ENCODE assay signal across 8 cellular contexts in the genomic region with DNA sequence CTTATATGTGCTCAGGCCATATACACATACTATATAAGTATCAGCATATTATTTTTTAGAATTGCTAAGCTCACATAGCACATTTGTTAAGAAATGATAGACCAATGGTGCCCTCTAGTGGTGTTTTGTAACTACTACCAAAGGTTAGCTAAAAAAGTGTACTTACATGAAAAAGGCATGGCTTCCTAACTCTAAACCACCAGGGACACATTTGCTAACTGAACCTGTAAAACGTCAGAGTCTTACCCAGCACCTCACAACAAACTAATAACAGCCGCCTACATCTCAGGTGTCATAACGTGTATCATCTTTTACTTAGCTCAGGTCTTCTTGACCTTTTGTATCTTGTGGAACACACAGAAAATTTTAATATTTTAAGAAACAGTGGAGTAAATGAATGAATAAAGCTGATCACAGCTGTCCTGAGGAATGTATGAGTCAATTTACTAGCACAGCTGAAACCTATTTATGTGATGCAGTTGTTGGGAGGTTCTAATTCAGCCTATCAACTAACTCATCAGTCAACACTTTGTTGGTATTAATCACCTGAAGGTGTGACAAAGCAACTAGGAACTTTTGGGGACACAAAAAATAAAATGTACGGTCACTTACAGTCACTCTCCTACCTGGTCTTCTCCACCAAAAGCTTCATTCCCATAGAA.
A peak's percentile ranks its signal among the peaks of the same experiment; 100 is the strongest.
DNase-seq lines count a peak whose midpoint lies in the region; ATAC-seq lines count a peak whose summit lies in the region.

No MANE protein-coding gene starts in this region.

- no peaks in the 10 kb centered on the region for H3K4me1 Mint-ChIP-seq in stimulated activated naive CD8-positive, alpha-beta T cell treated with anti-CD3 and anti-CD28 coated beads, Interleukin-15, amount 100 ng/mL, for 72 hours

- no peak overlapping the region for H3K4me3 ChIP-seq in adipocyte (ENCODE audit: low read length)

- peaks cover 21% of the 10 kb centered on the region for H3K27me3 Mint-ChIP-seq in stimulated activated naive CD8-positive, alpha-beta T cell treated with anti-CD3 and anti-CD28 coated beads, Interleukin-15, amount 100 ng/mL, for 72 hours

- peaks cover 28% of the 10 kb centered on the region for H3K27me3 ChIP-seq in adipocyte (replicated peaks; ENCODE audit: control insufficient read depth, insufficient read depth, low read length)

- H3K9ac ChIP-seq in adipocyte (ENCODE audit: low read length): no peak overlapping the region

- no peak overlapping the region for H3K4me3 Mint-ChIP-seq in stimulated activated naive CD8-positive, alpha-beta T cell treated with anti-CD3 and anti-CD28 coated beads, Interleukin-15, amount 100 ng/mL, for 72 hours

- H3K9me3 Mint-ChIP-seq in stimulated activated naive CD8-positive, alpha-beta T cell treated with anti-CD3 and anti-CD28 coated beads, Interleukin-15, amount 100 ng/mL, for 72 hours: no peaks in the 10 kb centered on the region

- ATAC-seq in GM21360 (IDR thresholded peaks at IDR 0.05; ENCODE audit: unreplicated experiment) (peak; percentile 93), HG03521 (IDR thresholded peaks at IDR 0.05; ENCODE audit: unreplicated experiment) (peak; percentile 89)
- ATAC-seq in stimulated activated naive CD8-positive, alpha-beta T cell treated with anti-CD3 and anti-CD28 coated beads, Interleukin-15, amount 100 ng/mL, for 72 hours: peak; percentile 63

- no peak overlapping the region for H3K27ac Mint-ChIP-seq in stimulated activated naive CD8-positive, alpha-beta T cell treated with anti-CD3 and anti-CD28 coated beads, Interleukin-15, amount 100 ng/mL, for 72 hours

- no peaks in the 10 kb centered on the region for H3K9me3 ChIP-seq in adipocyte (ENCODE audit: control insufficient read depth, low read length)

- DNase-seq in ELR (ENCODE audit: low read depth) (peak; percentile 86), NCI-H446 treated with DMSO at 0.1 percent for 48 hours (lab: John Stamatoyannopoulos, UW) (peak; percentile 55), adipocyte (ENCODE audit: low read depth) (peak; percentile 95), iPS DF 19.7 (ENCODE audit: low read depth, low spot score) (peak; percentile 12), UCSD-AML1 (lab: John Stamatoyannopoulos, UW; ENCODE audit: unreplicated experiment) (no peak)
- peak in 1 of 2 donors; percentile 15 for DNase-seq in stimulated activated naive CD8-positive, alpha-beta T cell treated with anti-CD3 and anti-CD28 coated beads, Interleukin-15, amount 100 ng/mL, for 72 hours

- peaks cover 5% of the 10 kb centered on the region for H3K4me1 ChIP-seq in adipocyte (ENCODE audit: control insufficient read depth, insufficient read depth, low read length)

- H3K36me3 ChIP-seq in adipocyte (ENCODE audit: control insufficient read depth, insufficient read depth, low read length, severe bottlenecking): no peaks in the 10 kb centered on the region
